In the genomic region with DNA sequence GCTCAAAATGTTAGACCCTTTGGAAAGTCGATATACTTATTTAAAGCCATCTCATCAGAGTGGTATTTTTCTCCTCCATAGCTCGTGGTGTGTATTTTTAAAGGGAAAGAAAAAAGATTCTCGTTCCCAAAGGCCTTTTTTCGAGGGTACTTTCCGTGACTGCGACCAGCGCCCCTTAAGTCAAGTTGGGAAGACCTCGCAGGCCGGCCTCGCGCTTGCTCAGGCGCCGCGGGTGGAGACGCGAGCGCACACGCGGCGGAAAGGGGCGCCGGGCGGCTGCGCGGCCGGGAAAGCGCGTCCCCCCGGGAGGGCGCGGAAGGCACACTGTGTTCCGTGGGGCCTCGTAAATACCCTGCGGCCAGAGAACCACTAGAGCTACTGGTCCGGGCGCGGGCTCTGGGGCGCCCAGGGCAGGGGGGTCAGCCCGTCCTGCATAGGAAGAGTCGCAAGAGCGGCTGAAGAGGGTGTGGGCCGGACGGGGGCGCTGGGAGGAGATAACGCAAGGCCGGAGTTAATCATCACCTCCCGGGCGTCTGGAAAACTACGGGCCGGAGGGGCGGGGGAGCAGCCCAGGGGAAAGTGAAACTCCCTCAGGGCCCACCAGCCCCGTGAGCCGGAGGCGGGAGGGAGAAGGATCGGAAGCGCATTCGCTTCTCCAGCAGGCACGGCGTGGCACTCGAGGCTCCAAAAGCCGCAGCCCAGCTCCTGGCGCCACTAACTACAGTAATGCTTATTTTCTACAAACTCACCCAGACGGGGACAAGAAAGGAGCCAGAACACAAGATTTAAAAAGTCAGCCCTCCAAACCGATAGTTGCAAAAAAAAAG, we compare ENCODE assay signal across 8 cellular contexts. TPM values are rescaled to one million over a fixed set of nuclear protein-coding genes. Genes with fewer than 3 reads are reported as not detected.
DNase-seq lines count a peak whose midpoint lies in the region; ATAC-seq and TF ChIP-seq lines count a peak whose summit lies in the region.

No MANE protein-coding gene starts in this region.

- intact Hi-C loops in left colon (cut with DNase I, micrococcal nuclease), result loop anchor here in 1 of 2 donors (10.0 kb wide), 1 partner anchor 75 kb away; no protein-coding TSS in a partner anchor

- H3K4me3 ChIP-seq in choroid plexus epithelial cell (ENCODE audit: low read depth, low read length), result peak overlapping the region; percentile 74

- DNase-seq in AG08396 (ENCODE audit: low spot score) (peak; percentile 82), NCI-H446 (lab: John Stamatoyannopoulos, UW) (peak; percentile 82 to 89), choroid plexus epithelial cell (ENCODE audit: low read depth) (peak; percentile 89), left colon (peak; percentile 93 to 94)
- peak; percentile 64 to 68 for DNase-seq in activated CD4-positive, alpha-beta T cell treated with anti-CD3 and anti-CD28 coated beads for 24 hours (ENCODE audit: low read depth in 2 of 2)
- peak; percentile 42 to 80 (median 57) for DNase-seq in stimulated activated CD4-positive, alpha-beta T cell treated with anti-CD3 and anti-CD28 coated beads, Interleukin-1b, Interleukin-23, amount 100 ng/mL, for 24 hours (ENCODE audit: low read depth in 4 of 4, low spot score in 1 of 4)

- TF ChIP-seq CTCF in choroid plexus epithelial cell (conservative IDR thresholded peaks at IDR 0.05; ENCODE audit: low read depth, low read length), result peak; percentile 43

- ATAC-seq in GM18870 (IDR thresholded peaks at IDR 0.05; ENCODE audit: unreplicated experiment) (peak; percentile 19), HG03103 (IDR thresholded peaks at IDR 0.05; ENCODE audit: low read depth, unreplicated experiment) (peak; percentile 34), left colon (peak; percentile 67)

RNA-seq across cellular contexts. Expression of a gene that starts 1.2 kb away (rescaled TPM):
- 1 to 10 TPM; 7.1 to 7.5 TPM for total RNA-seq in left colon

RNA-seq across cellular contexts. Expression of a gene that starts 41.0 kb away (rescaled TPM):
- 100 to 1,000 TPM in 1 of 2 donors, 10 to 100 TPM in 1; 93.5 to 104 TPM for total RNA-seq in left colon

Comparison
In these comparisons a context has a peak if more than half of its experiments do, and no peak if none do; other contexts are left out.
1. Peak in every context shown above with its lines: DNase-seq, ATAC-seq and H3K4me3 ChIP-seq.